ENCODE assay signal across 13 cellular contexts in genomic region chr12:8188088-8188487, GRCh38. TPM values are rescaled to one million over a fixed set of nuclear protein-coding genes. Genes with fewer than 3 reads are reported as not detected.
"Had no signal": no experiment of that assay in that cellular context is flagged by ENCODE, and none has a peak within 500 bp of the region (broad histone marks: within the 10 kb centered on the region; RNA-seq: fewer than 3 reads in every experiment).

No MANE protein-coding gene starts in this region.

RNA-seq across cellular contexts. Expression of gene ZNF705A, which starts 31.3 kb away (rescaled TPM):
- total RNA-seq: activated CD4-positive, alpha-beta T cell treated with anti-CD3 and anti-CD28 coated beads, Interleukin-2, amount 10 ng/mL, durations not matched to agents 7 days and 5 days; activated CD8-positive, alpha-beta T cell treated with anti-CD3 and anti-CD28 coated beads, Interleukin-2, amount 10 ng/mL, durations not matched to agents 7 days and 5 days; activated naive CD8-positive, alpha-beta T cell treated with anti-CD3 and anti-CD28 coated beads, Interleukin-2, amount 10 ng/mL, durations not matched to agents 7 days and 5 days; activated T-helper 2 cell treated with anti-CD3 and anti-CD28 coated beads, Interferon-gamma antibody, Interleukin-2, Interleukin-4, amounts not matched to agents 10 μg/mL and 5 μg/mL and 100 μg/mL, durations not matched to agents 14 hours and 24 hours and 36 hours; ascending aorta; cardiac muscle cell; chondrocyte; OCI-LY7; PC-9; Right ventricle myocardium inferior; T-helper 1 cell treated with Interleukin-12 subunit alpha and Interleukin-12 subunit beta and Interleukin-4 antibody, amounts not matched to agents 30 ng/mL and 1 ng/mL, for 36 hours; T-helper 2 cell treated with Interferon-gamma antibody and Interleukin-4, amounts not matched to agents 100 ng/mL and 5 ng/mL, for 36 hours had no signal
- polyA plus RNA-seq: adipose tissue, cardiac muscle cell had no signal

RNA-seq across cellular contexts. Expression of gene FAM90A1, which starts 39.3 kb away (rescaled TPM):
- total RNA-seq: ascending aorta; chondrocyte; OCI-LY7; T-helper 1 cell treated with Interleukin-12 subunit alpha and Interleukin-12 subunit beta and Interleukin-4 antibody, amounts not matched to agents 30 ng/mL and 1 ng/mL, for 36 hours had no signal
- polyA plus RNA-seq: cardiac muscle cell had no signal
